8 cellular contexts compared by ENCODE assay signal in genomic region chr1:31394628-31395193, GRCh38. TPM values are rescaled to one million over a fixed set of nuclear protein-coding genes. Genes with fewer than 3 reads are reported as not detected.
DNase-seq lines count a peak whose midpoint lies in the region; ATAC-seq and TF ChIP-seq lines count a peak whose summit lies in the region.

No MANE protein-coding gene starts in this region.

- H3K4me3 Mint-ChIP-seq in activated naive CD4-positive, alpha-beta T cell treated with anti-CD3 and anti-CD28 coated beads, Interleukin-2, amount 50 U/mL, for 24 hours = peak overlapping the region; percentile 86
- H3K4me3 Mint-ChIP-seq in type B pancreatic cell = peak overlapping the region; percentile 76

- peak; percentile 97 for TF ChIP-seq CTCF in type B pancreatic cell (conservative IDR thresholded peaks at IDR 0.05)

- intact Hi-C loops in cardiac septum (cut with DNase I) (loop anchor here (2.0 kb wide), 2 partner anchors 28 to 154 kb away; no protein-coding TSS in a partner anchor), posterior cingulate gyrus (cut with DNase I) (loop anchor here (1.0 kb wide), 1 partner anchor 28 kb away; no protein-coding TSS in a partner anchor)

- no peaks in the 10 kb centered on the region for H3K9me3 Mint-ChIP-seq in activated naive CD4-positive, alpha-beta T cell treated with anti-CD3 and anti-CD28 coated beads, Interleukin-2, amount 50 U/mL, for 24 hours
- H3K9me3 Mint-ChIP-seq in type B pancreatic cell = no peaks in the 10 kb centered on the region

- peaks cover 12% of the 10 kb centered on the region for H3K4me1 Mint-ChIP-seq in activated naive CD4-positive, alpha-beta T cell treated with anti-CD3 and anti-CD28 coated beads, Interleukin-2, amount 50 U/mL, for 24 hours
- H3K4me1 Mint-ChIP-seq in type B pancreatic cell (ENCODE audit: unreplicated experiment) = peaks cover 25% of the 10 kb centered on the region

- peak overlapping the region; percentile 57 for H3K27ac Mint-ChIP-seq in activated naive CD4-positive, alpha-beta T cell treated with anti-CD3 and anti-CD28 coated beads, Interleukin-2, amount 50 U/mL, for 24 hours
- peak overlapping the region; percentile 80 for H3K27ac Mint-ChIP-seq in type B pancreatic cell

- ATAC-seq in GM21619 (IDR thresholded peaks at IDR 0.05; ENCODE audit: unreplicated experiment) (peak; percentile 80), SK-N-SH treated with all-trans-retinoic acid at 6 μM for 48 hours (peak; percentile 99)

- H3K36me3 Mint-ChIP-seq in activated naive CD4-positive, alpha-beta T cell treated with anti-CD3 and anti-CD28 coated beads, Interleukin-2, amount 50 U/mL, for 24 hours = no peaks in the 10 kb centered on the region
- H3K36me3 Mint-ChIP-seq in type B pancreatic cell = no peaks in the 10 kb centered on the region

- peak; percentile 84 for DNase-seq in Caki2 (ENCODE audit: low read depth)
- DNase-seq in NCI-H1048 (lab: John Stamatoyannopoulos, UW) = peak; percentile 76
- peak; percentile 93 for DNase-seq in cardiac septum (ENCODE audit: low spot score)
- DNase-seq in posterior cingulate gyrus = peak; percentile 57 to 97 (median 85)
- DNase-seq in type B pancreatic cell (ENCODE audit: extremely low spot score, unreplicated experiment) = peak; percentile 89

- in situ Hi-C loops in Caki2 (cut with HindIII; ENCODE audit: low pct_unique_long_range_greater_than_20kb, low sequenced_read_pairs) = no loop called here

- H3K27me3 Mint-ChIP-seq in activated naive CD4-positive, alpha-beta T cell treated with anti-CD3 and anti-CD28 coated beads, Interleukin-2, amount 50 U/mL, for 24 hours = peaks cover 5% of the 10 kb centered on the region
- no peaks in the 10 kb centered on the region for H3K27me3 Mint-ChIP-seq in type B pancreatic cell

TF ChIP-seq in SK-N-SH treated with all-trans-retinoic acid at 6 μM for 48 hours, 23 proteins besides CTCF, POLR2A, EP300 and RAD21:
- TF ChIP-seq ZFP30 (CRISPR knock-in tag; IDR thresholded peaks at IDR 0.05) (no peak), OSR1 (CRISPR knock-in tag; IDR thresholded peaks at IDR 0.05) (no peak), SNAI2 (CRISPR knock-in tag; IDR thresholded peaks at IDR 0.05) (peak; percentile 62; the same call in 1 of the 2 replicates), POU6F1 (CRISPR knock-in tag; IDR thresholded peaks at IDR 0.05; ENCODE audit: borderline replicate concordance, low read depth) (no peak)

RNA-seq across cellular contexts. Expression of gene SERINC2, which starts 18.3 kb away (rescaled TPM):
- 7.1 and 13.3 TPM in 2 replicates for total RNA-seq in Caki2 (2014; rRNA removed; shearing (Covaris generic); ENCODE audit: low replicate concordance)
- total RNA-seq in cardiac septum = 2.8 TPM
- 77.7 and 118 TPM in 2 replicates for total RNA-seq in type B pancreatic cell (ENCODE audit: low replicate concordance)

RNA-seq across cellular contexts. Expression of gene FABP3, which starts 21.8 kb away (rescaled TPM):
- not detected in 2 replicates for total RNA-seq in Caki2 (2014; rRNA removed; shearing (Covaris generic); ENCODE audit: low replicate concordance)
- 3,048 TPM for total RNA-seq in cardiac septum
- 16.4 and 18.8 TPM in 2 replicates for total RNA-seq in type B pancreatic cell (ENCODE audit: low replicate concordance)

Comparison
In these comparisons a context has a peak if more than half of its experiments do, and no peak if none do; other contexts are left out.
1. Peak in every context shown above with its lines: DNase-seq and ATAC-seq.
2. RNA of gene FABP3, which starts 21.8 kb away (total RNA-seq): 3,048 TPM in cardiac septum (single experiment); 16.4 to 18.8 TPM in type B pancreatic cell and not detected in Caki2; every median in the first group is over 100 times any median in the second.